In the genomic region with DNA sequence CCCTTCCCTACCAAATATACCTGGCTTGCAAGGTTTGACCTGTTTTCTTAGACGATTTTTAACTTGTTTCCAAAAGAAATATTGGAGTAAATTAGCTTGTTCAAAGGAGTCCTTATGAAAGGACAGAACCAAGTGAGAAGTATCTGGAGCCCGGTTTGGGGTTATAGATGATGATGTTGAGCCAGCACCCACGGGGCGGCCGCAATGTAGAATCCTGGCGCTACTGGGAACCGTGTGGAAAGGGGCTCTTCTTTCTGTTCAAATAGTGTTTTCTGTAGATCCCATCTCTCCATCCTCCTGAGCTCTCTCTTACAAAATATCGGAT, we compare ENCODE assay signal across 8 cellular contexts. TPM values are rescaled to one million over a fixed set of nuclear protein-coding genes. Genes with fewer than 3 reads are reported as not detected.
DNase-seq lines count a peak whose midpoint lies in the region; TF ChIP-seq lines count a peak whose summit lies in the region.

No MANE protein-coding gene starts in this region.

- no peak for DNase-seq in activated CD4-positive, alpha-beta T cell treated with anti-CD3 and anti-CD28 coated beads, Interleukin-2, amount 10 ng/mL, durations not matched to agents 24 days and 14 days
- DNase-seq in activated CD4-positive, alpha-beta T cell treated with anti-CD3 and anti-CD28 coated beads for 1 hour: no peak
- no peak for DNase-seq in adipocyte (ENCODE audit: low read depth)
- DNase-seq in thyroid gland: no peak
- DNase-seq in pons (ENCODE audit: low spot score): no peak
- DNase-seq in NCI-H2227 treated with DMSO at 0.1 percent for 48 hours (lab: John Stamatoyannopoulos, UW): no peak
- no peak for DNase-seq in DMS79 treated with DMSO at 0.1 percent for 48 hours (lab: John Stamatoyannopoulos, UW)

- H3K27ac Mint-ChIP-seq in activated CD4-positive, alpha-beta T cell treated with anti-CD3 and anti-CD28 coated beads, Interleukin-2, amount 10 ng/mL, durations not matched to agents 24 days and 14 days: peak overlapping the region; percentile 93

- H3K9ac ChIP-seq in adipocyte (ENCODE audit: low read length) (peak overlapping the region; percentile 79), liver (ENCODE audit: low read depth in 1 of 2, low read length in 2 of 2) (peak overlapping the region; percentile 14 to 28)

- peak overlapping the region in 1 of 2 donors; percentile 21 for H3K27ac ChIP-seq in liver (ENCODE audit: low read depth in 1 of 2, low read length in 2 of 2)
- no peak overlapping the region for H3K27ac ChIP-seq in thyroid gland

- H3K4me3 ChIP-seq in adipocyte (ENCODE audit: low read length) (peak overlapping the region; percentile 94), liver (ENCODE audit: low read depth in 1 of 3, low read length in 3 of 3) (peak overlapping the region; percentile 59 to 96 (median 78)), thyroid gland (replicated peaks in 1 of 3) (peak overlapping the region in 2 of 3 donors; percentile 23 to 59)

- WGBS in liver: 7% methylated on average over 8 of the region's 8 CpGs
- 7 to 9% methylated on average over 8 of the region's 8 CpGs for WGBS in thyroid gland, 2 donors

- no peaks in the 10 kb centered on the region for H3K27me3 ChIP-seq in adipocyte (replicated peaks; ENCODE audit: control insufficient read depth, insufficient read depth, low read length)
- no peaks in the 10 kb centered on the region for H3K27me3 ChIP-seq in liver (ENCODE audit: control insufficient read depth in 4 of 4, insufficient read depth in 4 of 4, low read length in 3 of 4)
- no peaks in the 10 kb centered on the region for H3K27me3 ChIP-seq in thyroid gland

- TF ChIP-seq POLR2A in thyroid gland (IDR thresholded peaks at IDR 0.05): no peak

- peaks cover 19% of the 10 kb centered on the region for H3K36me3 ChIP-seq in adipocyte (ENCODE audit: control insufficient read depth, insufficient read depth, low read length, severe bottlenecking)
- peaks cover 0 to 12% (median 8%) of the 10 kb centered on the region in 4 donors for H3K36me3 ChIP-seq in liver (ENCODE audit: control insufficient read depth in 4 of 4, insufficient read depth in 3 of 4, low read depth in 1 of 4, low read length in 3 of 4)
- peaks cover 4 to 10% of the 10 kb centered on the region in 2 donors for H3K36me3 ChIP-seq in thyroid gland

- intact Hi-C loops in activated CD4-positive, alpha-beta T cell treated with anti-CD3 and anti-CD28 coated beads, Interleukin-2, amount 10 ng/mL, durations not matched to agents 24 days and 14 days (cut with micrococcal nuclease): loop anchor here (1.0 to 10.0 kb wide), 4 partner anchors 11 to 432 kb away; partner anchors contain the start of genes FUBP3 and NUP214
- intact Hi-C loops in thyroid gland (cut with DNase I): no loop called here

- no peaks in the 10 kb centered on the region for H3K9me3 ChIP-seq in adipocyte (ENCODE audit: control insufficient read depth, low read length)
- no peaks in the 10 kb centered on the region for H3K9me3 ChIP-seq in liver (ENCODE audit: control insufficient read depth in 4 of 4, low read length in 3 of 4)
- H3K9me3 ChIP-seq in thyroid gland: no peaks in the 10 kb centered on the region

- no peak for TF ChIP-seq RAD21 in liver (IDR thresholded peaks at IDR 0.05)

- no peaks in the 10 kb centered on the region for H3K9me3 Mint-ChIP-seq in activated CD4-positive, alpha-beta T cell treated with anti-CD3 and anti-CD28 coated beads, Interleukin-2, amount 10 ng/mL, durations not matched to agents 24 days and 14 days

- H3K4me1 Mint-ChIP-seq in activated CD4-positive, alpha-beta T cell treated with anti-CD3 and anti-CD28 coated beads, Interleukin-2, amount 10 ng/mL, durations not matched to agents 24 days and 14 days: peaks cover 39% of the 10 kb centered on the region

- peaks cover 31% of the 10 kb centered on the region for H3K36me3 Mint-ChIP-seq in activated CD4-positive, alpha-beta T cell treated with anti-CD3 and anti-CD28 coated beads, Interleukin-2, amount 10 ng/mL, durations not matched to agents 24 days and 14 days (ENCODE audit: low read depth)

- peak overlapping the region; percentile 89 for H3K4me3 Mint-ChIP-seq in activated CD4-positive, alpha-beta T cell treated with anti-CD3 and anti-CD28 coated beads, Interleukin-2, amount 10 ng/mL, durations not matched to agents 24 days and 14 days

- H3K4me1 ChIP-seq in adipocyte (ENCODE audit: control insufficient read depth, insufficient read depth, low read length) (peaks cover 19% of the 10 kb centered on the region), liver (ENCODE audit: control insufficient read depth in 4 of 4, insufficient read depth in 4 of 4, low read length in 3 of 4) (peaks cover under 1 to 25% (median 11%) of the 10 kb centered on the region in 4 donors), thyroid gland (peaks cover 15 to 26% of the 10 kb centered on the region in 2 donors)

- no peak for TF ChIP-seq CTCF in liver (IDR thresholded peaks at IDR 0.05; ENCODE audit: low read depth, low read length, missing input control)
- no peak for TF ChIP-seq CTCF in thyroid gland (IDR thresholded peaks at IDR 0.05)

- no peaks in the 10 kb centered on the region for H3K27me3 Mint-ChIP-seq in activated CD4-positive, alpha-beta T cell treated with anti-CD3 and anti-CD28 coated beads, Interleukin-2, amount 10 ng/mL, durations not matched to agents 24 days and 14 days

TF ChIP-seq in liver, 16 proteins besides CTCF, POLR2A, EP300 and RAD21:
- no peak for TF ChIP-seq NR2F2 (IDR thresholded peaks at IDR 0.05)
- TF ChIP-seq YY1 (IDR thresholded peaks at IDR 0.05): no peak
- no peak for TF ChIP-seq GABPA (IDR thresholded peaks at IDR 0.05 in 1 of 2, conservative IDR thresholded peaks at IDR 0.05 in 1 of 2)
- TF ChIP-seq FOXA2 (IDR thresholded peaks at IDR 0.05): no peak
- TF ChIP-seq FOXA1 (IDR thresholded peaks at IDR 0.05): no peak
- TF ChIP-seq ATF3 (IDR thresholded peaks at IDR 0.05): no peak
- TF ChIP-seq TAF1 (conservative IDR thresholded peaks at IDR 0.05): no peak
- TF ChIP-seq HNF4A (conservative IDR thresholded peaks at IDR 0.05): no peak
- TF ChIP-seq, protein P1, sequence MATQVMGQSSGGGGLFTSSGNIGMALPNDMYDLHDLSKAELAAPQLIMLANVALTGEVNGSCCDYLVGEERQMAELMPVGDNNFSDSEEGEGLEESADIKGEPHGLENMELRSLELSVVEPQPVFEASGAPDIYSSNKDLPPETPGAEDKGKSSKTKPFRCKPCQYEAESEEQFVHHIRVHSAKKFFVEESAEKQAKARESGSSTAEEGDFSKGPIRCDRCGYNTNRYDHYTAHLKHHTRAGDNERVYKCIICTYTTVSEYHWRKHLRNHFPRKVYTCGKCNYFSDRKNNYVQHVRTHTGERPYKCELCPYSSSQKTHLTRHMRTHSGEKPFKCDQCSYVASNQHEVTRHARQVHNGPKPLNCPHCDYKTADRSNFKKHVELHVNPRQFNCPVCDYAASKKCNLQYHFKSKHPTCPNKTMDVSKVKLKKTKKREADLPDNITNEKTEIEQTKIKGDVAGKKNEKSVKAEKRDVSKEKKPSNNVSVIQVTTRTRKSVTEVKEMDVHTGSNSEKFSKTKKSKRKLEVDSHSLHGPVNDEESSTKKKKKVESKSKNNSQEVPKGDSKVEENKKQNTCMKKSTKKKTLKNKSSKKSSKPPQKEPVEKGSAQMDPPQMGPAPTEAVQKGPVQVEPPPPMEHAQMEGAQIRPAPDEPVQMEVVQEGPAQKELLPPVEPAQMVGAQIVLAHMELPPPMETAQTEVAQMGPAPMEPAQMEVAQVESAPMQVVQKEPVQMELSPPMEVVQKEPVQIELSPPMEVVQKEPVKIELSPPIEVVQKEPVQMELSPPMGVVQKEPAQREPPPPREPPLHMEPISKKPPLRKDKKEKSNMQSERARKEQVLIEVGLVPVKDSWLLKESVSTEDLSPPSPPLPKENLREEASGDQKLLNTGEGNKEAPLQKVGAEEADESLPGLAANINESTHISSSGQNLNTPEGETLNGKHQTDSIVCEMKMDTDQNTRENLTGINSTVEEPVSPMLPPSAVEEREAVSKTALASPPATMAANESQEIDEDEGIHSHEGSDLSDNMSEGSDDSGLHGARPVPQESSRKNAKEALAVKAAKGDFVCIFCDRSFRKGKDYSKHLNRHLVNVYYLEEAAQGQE (IDR thresholded peaks at IDR 0.05): no peak
- TF ChIP-seq JUND (IDR thresholded peaks at IDR 0.05): no peak
- no peak for TF ChIP-seq HNF4G (IDR thresholded peaks at IDR 0.05)
- no peak for TF ChIP-seq ZBTB33 (IDR thresholded peaks at IDR 0.05)

RNA-seq across cellular contexts. Expression of gene EXOSC2, which starts 0.5 kb away (rescaled TPM):
- total RNA-seq in activated CD4-positive, alpha-beta T cell treated with anti-CD3 and anti-CD28 coated beads, Interleukin-2, amount 10 ng/mL, durations not matched to agents 24 days and 14 days: 109 and 110 TPM in 2 replicates
- total RNA-seq in liver (10 to 100 TPM; 16.6 to 21.2 TPM), thyroid gland (10 to 100 TPM; 19.2 to 21.6 (median 20.3) TPM)
- polyA plus RNA-seq in liver: 1 to 10 TPM; 7.6 to 9.5 TPM

RNA-seq across cellular contexts. Expression of gene PRDM12, which starts 28.7 kb away (rescaled TPM):
- 0.21 and 0.28 TPM in 2 replicates for total RNA-seq in activated CD4-positive, alpha-beta T cell treated with anti-CD3 and anti-CD28 coated beads, Interleukin-2, amount 10 ng/mL, durations not matched to agents 24 days and 14 days
- total RNA-seq in liver (not detected), thyroid gland (not detected)
- polyA plus RNA-seq in liver: under 1 TPM in 1 of 2 donors, not detected in 1; 0.02 TPM

Comparison
In these comparisons a context has a peak if more than half of its experiments do, and no peak if none do; other contexts are left out.
1. H3K4me3 ChIP-seq: peak in every context shown above with its lines; median percentile 94 in adipocyte; 78 in liver; 41 in thyroid gland.